Comparison of ENCODE assay signal across 11 cellular contexts in genomic region chr19:50332014-50332263, GRCh38. TPM values are rescaled to one million over a fixed set of nuclear protein-coding genes. Genes with fewer than 3 reads are reported as not detected.
DNase-seq lines count a peak whose midpoint lies in the region; ATAC-seq and TF ChIP-seq lines count a peak whose summit lies in the region.
"Had no signal": no experiment of that assay in that cellular context is flagged by ENCODE, and none has a peak within 500 bp of the region (broad histone marks: within the 10 kb centered on the region; RNA-seq: fewer than 3 reads in every experiment).

No MANE protein-coding gene starts in this region.

- H3K27ac ChIP-seq in ectodermal cell (ENCODE audit: insufficient read depth, low read depth, low read length, poor library complexity, severe bottlenecking) (peak overlapping the region; percentile 93), parathyroid adenoma (peak overlapping the region; percentile 99)

- peak overlapping the region; percentile 96 for H2AFZ ChIP-seq in parathyroid adenoma

- H3K9ac ChIP-seq in ES-I3 (ENCODE audit: low read depth, low read length) (peak overlapping the region; percentile 82; the same call in 1 of the 2 replicates), parathyroid adenoma (peak overlapping the region; percentile 13)

- DNase-seq in HuH-7.5 (ENCODE audit: low spot score), result peak; percentile 24
- no peak for DNase-seq in GM10266 (ENCODE audit: extremely low spot score)
- DNase-seq: GDM1; midbrain; MM.1S; NK-92 treated with Interleukin-12 subunit alpha and Interleukin-12 subunit beta, amount 100 ng/mL, for 24 hours had no signal

- peaks cover 28% of the 10 kb centered on the region for H3K27me3 ChIP-seq in ectodermal cell (ENCODE audit: control insufficient read depth, insufficient read depth, low read length, poor library complexity, severe bottlenecking)
- no peaks in the 10 kb centered on the region for H3K27me3 ChIP-seq in parathyroid adenoma (ENCODE audit: control insufficient read depth, insufficient read depth, low read length)

- H3K4me3 ChIP-seq in ectodermal cell (ENCODE audit: insufficient read depth, low read depth, low read length) (peak overlapping the region; percentile 63), parathyroid adenoma (ENCODE audit: low read depth, low read length) (peak overlapping the region; percentile 98)

- ATAC-seq in GM21360 (IDR thresholded peaks at IDR 0.05; ENCODE audit: unreplicated experiment) (no peak), GM19455 (IDR thresholded peaks at IDR 0.05; ENCODE audit: unreplicated experiment) (no peak)

- H3K4me2 ChIP-seq in parathyroid adenoma (ENCODE audit: low read length), result peak overlapping the region; percentile 98

- H3K36me3 ChIP-seq in ES-I3 (ENCODE audit: insufficient read depth, low read length), result no peaks in the 10 kb centered on the region
- H3K36me3 ChIP-seq in ectodermal cell (ENCODE audit: control insufficient read depth, insufficient read depth, low read length), result no peaks in the 10 kb centered on the region
- H3K36me3 ChIP-seq in parathyroid adenoma (ENCODE audit: control insufficient read depth, insufficient read depth, low read length), result no peaks in the 10 kb centered on the region

- TF ChIP-seq CTCF in parathyroid adenoma (IDR thresholded peaks at IDR 0.05) (no peak), GM10266 (IDR thresholded peaks at IDR 0.05; ENCODE audit: control insufficient read depth, insufficient read depth, low read depth, missing control alignments) (no peak)

- H3K9me3 ChIP-seq in ES-I3 (ENCODE audit: control insufficient read depth, insufficient read depth, low read length) (no peaks in the 10 kb centered on the region), ectodermal cell (ENCODE audit: control insufficient read depth, low read length) (no peaks in the 10 kb centered on the region), parathyroid adenoma (ENCODE audit: control insufficient read depth, low read length) (no peaks in the 10 kb centered on the region)

- whole genome bisulfite sequencing in ectodermal cell, 2 experiments, result 43 to 53% methylated on average over 1 to 3 of the region's 3 CpGs

- H3K79me2 ChIP-seq in parathyroid adenoma, result peaks cover 3% of the 10 kb centered on the region

- peaks cover 14% of the 10 kb centered on the region for H3K4me1 ChIP-seq in ES-I3 (ENCODE audit: insufficient read depth, low read length)
- H3K4me1 ChIP-seq in ectodermal cell (ENCODE audit: control insufficient read depth, insufficient read depth, low read length), result no peaks in the 10 kb centered on the region
- peaks cover 15% of the 10 kb centered on the region for H3K4me1 ChIP-seq in parathyroid adenoma

RNA-seq across cellular contexts. Expression of gene KCNC3, which starts 2.8 kb away (rescaled TPM):
- polyA plus RNA-seq in ectodermal cell (2013, experiment 1 of 4), result 11.1 TPM
- polyA plus RNA-seq in ectodermal cell (2013, experiment 2 of 4), result 12.3 TPM
- 6.0 TPM for polyA plus RNA-seq in ectodermal cell (2013, experiment 3 of 4)
- polyA plus RNA-seq in ectodermal cell (2013, experiment 4 of 4), result 9.1 TPM

RNA-seq across cellular contexts. Expression of gene NAPSA, which starts 33.5 kb away (rescaled TPM):
- polyA plus RNA-seq in ectodermal cell (2013, experiment 1 of 4), result 0.39 TPM
- 0.37 TPM for polyA plus RNA-seq in ectodermal cell (2013, experiment 2 of 4)
- polyA plus RNA-seq in ectodermal cell (2013, experiment 3 of 4), result 0.69 TPM
- polyA plus RNA-seq in ectodermal cell (2013, experiment 4 of 4), result 0.73 TPM

RNA-seq across cellular contexts. Expression of gene NR1H2, which starts 44.3 kb away (rescaled TPM):
- polyA plus RNA-seq in ectodermal cell (2013, experiment 1 of 4), result 36.5 TPM
- 35.2 TPM for polyA plus RNA-seq in ectodermal cell (2013, experiment 2 of 4)
- 23.8 TPM for polyA plus RNA-seq in ectodermal cell (2013, experiment 3 of 4)
- 27.4 TPM for polyA plus RNA-seq in ectodermal cell (2013, experiment 4 of 4)

RNA-seq across cellular contexts. Expression of gene POLD1, which starts 52.2 kb away (rescaled TPM):
- 157 TPM for polyA plus RNA-seq in ectodermal cell (2013, experiment 1 of 4)
- 134 TPM for polyA plus RNA-seq in ectodermal cell (2013, experiment 2 of 4)
- 98.3 TPM for polyA plus RNA-seq in ectodermal cell (2013, experiment 3 of 4)
- 99.4 TPM for polyA plus RNA-seq in ectodermal cell (2013, experiment 4 of 4)
